8 cellular contexts compared by ENCODE assay signal in the genomic region with DNA sequence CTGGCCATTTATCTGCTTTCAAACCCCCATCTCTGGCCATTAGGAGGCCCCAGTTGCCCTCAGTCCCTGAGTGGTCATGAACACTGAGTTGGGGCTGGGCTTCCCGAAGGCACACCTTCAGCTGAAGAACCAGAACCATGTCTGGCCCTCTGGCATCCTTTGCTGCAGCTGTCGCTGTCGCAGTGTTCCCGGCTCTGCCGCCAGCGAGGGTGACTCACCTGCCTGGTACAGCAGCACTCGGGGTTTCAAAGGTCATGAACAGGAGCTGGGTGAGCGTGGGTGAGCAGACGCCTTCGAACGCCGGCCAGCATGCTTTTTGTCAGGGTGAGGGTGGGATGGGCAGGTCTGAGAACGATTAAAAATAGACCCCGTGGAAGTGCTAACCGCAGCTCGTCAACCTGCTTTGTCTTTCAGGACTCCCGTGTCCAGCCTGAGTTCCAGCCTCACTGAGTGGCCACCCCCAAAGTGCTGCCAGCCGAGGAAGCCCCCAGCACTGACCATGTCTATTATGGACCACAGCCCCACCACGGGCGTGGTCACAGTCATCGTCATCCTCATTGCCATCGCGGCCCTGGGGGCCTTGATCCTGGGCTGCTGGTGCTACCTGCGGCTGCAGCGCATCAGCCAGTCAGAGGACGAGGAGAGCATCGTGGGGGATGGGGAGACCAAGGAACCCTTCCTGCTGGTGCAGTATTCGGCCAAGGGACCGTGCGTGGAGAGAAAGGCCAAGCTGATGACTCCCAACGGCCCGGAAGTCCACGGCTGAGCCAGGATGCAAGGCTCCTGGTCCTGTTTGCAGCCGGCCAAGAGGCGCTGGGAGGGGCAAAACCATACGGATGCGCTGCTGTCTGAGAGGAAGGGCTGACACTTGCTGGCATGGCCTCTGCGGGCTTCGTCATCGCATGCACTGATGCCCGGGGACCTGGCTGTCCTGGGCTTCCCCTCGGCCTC. TPM values are rescaled to one million over a fixed set of nuclear protein-coding genes. Genes with fewer than 3 reads are reported as not detected.
DNase-seq lines count a peak whose midpoint lies in the region; ATAC-seq and TF ChIP-seq lines count a peak whose summit lies in the region.
"Had no signal": no experiment of that assay in that cellular context is flagged by ENCODE, and none has a peak within 500 bp of the region (broad histone marks: within the 10 kb centered on the region; RNA-seq: fewer than 3 reads in every experiment).

No MANE protein-coding gene starts in this region.

- H3K27me3 ChIP-seq in GM23338 (ENCODE audit: insufficient read depth) (no peaks in the 10 kb centered on the region), psoas muscle (ENCODE audit: insufficient read depth in 3 of 3, low read length in 2 of 3) (no peaks in the 10 kb centered on the region)

- peaks cover 20% of the 10 kb centered on the region for H3K27me3 Mint-ChIP-seq in GM23338 (ENCODE audit: insufficient read depth, low read depth, poor library complexity)
- H3K27me3 Mint-ChIP-seq in endothelial cell (ENCODE audit: unreplicated experiment) = peaks cover 24% of the 10 kb centered on the region

- DNase-seq in GM23338 (ENCODE audit: low spot score) = peak; percentile 40
- no peak for DNase-seq in OCI-LY7 (ENCODE audit: low spot score)
- DNase-seq in endothelial cell (ENCODE audit: low spot score) = no peak
- DNase-seq in psoas muscle = peak; percentile 89 to 97
- no peak for DNase-seq in lower leg skin (ENCODE audit: low spot score in 2 of 2)
- DNase-seq in effector CD4-positive, alpha-beta T cell = no peak
- DNase-seq: effector memory CD4-positive, alpha-beta T cell had no signal

- BruUV-seq in OCI-LY7 (replicated peaks; lab: Mats Ljungman, UMichigan) = no TSS peak

- ATAC-seq in GM23338 (no peak; the same call in 2 of the 3 replicates), psoas muscle (peak; percentile 78 to 81 (median 80)), GM21390 (IDR thresholded peaks at IDR 0.05; ENCODE audit: unreplicated experiment) (no peak)

- peaks cover 22% of the 10 kb centered on the region; the same call in 1 of the 2 replicates for H3K36me3 ChIP-seq in GM23338 (ENCODE audit: insufficient read depth)
- H3K36me3 ChIP-seq in OCI-LY7 (ENCODE audit: insufficient read depth, low read length) = peaks cover 58% of the 10 kb centered on the region
- H3K36me3 ChIP-seq in psoas muscle (ENCODE audit: insufficient read depth in 1 of 2, low read depth in 1 of 2) = peaks cover 4 to 41% of the 10 kb centered on the region in 2 donors

- H2AFZ ChIP-seq in GM23338 = no peak overlapping the region
- H2AFZ ChIP-seq in OCI-LY7 (ENCODE audit: low read length) = no peak overlapping the region

- intact Hi-C loops in OCI-LY7 (cut with micrococcal nuclease; ENCODE audit: unreplicated experiment) (no loop called here), psoas muscle (cut with DNase I) (loop anchor here (2.0 to 5.0 kb wide), 3 partner anchors 29 to 121 kb away; partner anchors contain the start of gene ZC3H7A (in 1 of the 2)), lower leg skin (cut with DNase I; ENCODE audit: low total_unique reads) (no loop called here)

- H3K4me2 ChIP-seq in GM23338 (no peak overlapping the region), OCI-LY7 (ENCODE audit: low read length) (peak overlapping the region; percentile 80)

- peaks cover 35% of the 10 kb centered on the region for H3K4me1 Mint-ChIP-seq in GM23338
- H3K4me1 Mint-ChIP-seq in endothelial cell (ENCODE audit: unreplicated experiment) = peaks cover 58% of the 10 kb centered on the region

- H3K4me1 ChIP-seq in GM23338 (ENCODE audit: insufficient read depth) = peaks cover 9% of the 10 kb centered on the region; the same call in 1 of the 2 replicates
- peaks cover 99% of the 10 kb centered on the region for H3K4me1 ChIP-seq in OCI-LY7 (ENCODE audit: insufficient read depth, low read length, poor library complexity, severe bottlenecking)
- H3K4me1 ChIP-seq in psoas muscle = peaks cover 96% of the 10 kb centered on the region

- H3K4me3 ChIP-seq in GM23338 (no peak overlapping the region), OCI-LY7 (ENCODE audit: low read depth, low read length, poor library complexity, severe bottlenecking) (no peak overlapping the region), psoas muscle (peak overlapping the region; percentile 23), lower leg skin (ENCODE audit: low read depth, poor library complexity, severe bottlenecking) (no peak overlapping the region)

- no peaks in the 10 kb centered on the region for H3K9me3 ChIP-seq in OCI-LY7 (ENCODE audit: low read length)
- H3K9me3 ChIP-seq in psoas muscle = no peaks in the 10 kb centered on the region

- no peak; a peak in 1 of 4 replicates for TF ChIP-seq CTCF in GM23338 (conservative IDR thresholded peaks at IDR 0.05; ENCODE audit: low read depth in 2 of 2)
- no peak for TF ChIP-seq CTCF in OCI-LY7 (conservative IDR thresholded peaks at IDR 0.05; ENCODE audit: low read length)
- no peak for TF ChIP-seq CTCF in endothelial cell (IDR thresholded peaks at IDR 0.05; ENCODE audit: unreplicated experiment)
- no peak for TF ChIP-seq CTCF in psoas muscle (IDR thresholded peaks at IDR 0.05)
- no peak for TF ChIP-seq CTCF in lower leg skin (IDR thresholded peaks at IDR 0.05)

- no peak overlapping the region for H3K4me3 Mint-ChIP-seq in GM23338
- H3K4me3 Mint-ChIP-seq in endothelial cell (ENCODE audit: unreplicated experiment) = no peak overlapping the region

- H4K20me1 ChIP-seq in GM23338 (replicated peaks; ENCODE audit: insufficient read depth) (peaks cover 56% of the 10 kb centered on the region), OCI-LY7 (ENCODE audit: insufficient read depth, low read length) (peaks cover 2% of the 10 kb centered on the region; the same call in 1 of the 2 replicates)

- H3K79me2 ChIP-seq in GM23338 (replicated peaks; ENCODE audit: insufficient read depth) = peaks cover 35% of the 10 kb centered on the region
- H3K79me2 ChIP-seq in OCI-LY7 (ENCODE audit: insufficient read depth, low read depth, low read length) = peaks cover 56% of the 10 kb centered on the region

- peaks cover 12% of the 10 kb centered on the region for H3F3A ChIP-seq in GM23338 (replicated peaks; ENCODE audit: low read depth)

- H3K9me2 ChIP-seq in GM23338 (ENCODE audit: insufficient read depth) (no peaks in the 10 kb centered on the region), OCI-LY7 (ENCODE audit: insufficient read depth, low read length) (no peaks in the 10 kb centered on the region)

- H3K9me3 Mint-ChIP-seq in GM23338 = no peaks in the 10 kb centered on the region; the same call in 2 of the 3 replicates
- no peaks in the 10 kb centered on the region for H3K9me3 Mint-ChIP-seq in endothelial cell (ENCODE audit: unreplicated experiment)

- H3K27ac ChIP-seq in GM23338 (ENCODE audit: low read depth) (no peak overlapping the region), OCI-LY7 (ENCODE audit: low read depth, low read length, poor library complexity, severe bottlenecking) (peak overlapping the region; percentile 98), psoas muscle (peak overlapping the region; percentile 91)

- peaks cover 35% of the 10 kb centered on the region for H3K36me3 Mint-ChIP-seq in GM23338 (ENCODE audit: low read depth)
- H3K36me3 Mint-ChIP-seq in endothelial cell (ENCODE audit: low read depth, unreplicated experiment) = peaks cover 24% of the 10 kb centered on the region

- WGBS in psoas muscle, 3 donors = 45 to 68% (median 51%) methylated on average over 40 to 42 of the region's 42 CpGs
- WGBS in lower leg skin, 2 donors = 74 to 85% methylated on average over 41 to 42 of the region's 42 CpGs

- no peak for TF ChIP-seq POLR2A in lower leg skin (IDR thresholded peaks at IDR 0.05)

- H3K27ac Mint-ChIP-seq in GM23338 (peak overlapping the region; percentile 77), endothelial cell (ENCODE audit: unreplicated experiment) (peak overlapping the region; percentile 67)

- CTCF ChIA-PET in OCI-LY7 (lab: Charles Lee; ENCODE audit: unreplicated experiment) = interaction anchor here (0.6 kb wide), 1 partner anchor 36 kb away, joined by 3 read pairs; no protein-coding TSS in a partner anchor

- POLR2A ChIA-PET in OCI-LY7 (lab: Charles Lee) = interaction anchor here (1.1 kb wide), 1 partner anchor 58 kb away, joined by 3 read pairs; no protein-coding TSS in a partner anchor

RNA-seq across cellular contexts. Expression of gene SNN, which starts 7.6 kb away (rescaled TPM):
- 62.6 and 63.3 TPM in 2 replicates for total RNA-seq in GM23338 (2014; rRNA removed; shearing (Covaris generic))
- polyA plus RNA-seq in GM23338 (2016; fragmentation: Nextera tagmentation; extraction: Ambion mirVana) (19.0 and 20.5 TPM in 2 replicates), psoas muscle (100 to 1,000 TPM in 2 of 3 donors, 10 to 100 TPM in 1; 56.9 to 152 (median 107) TPM)
- 28.3 and 31.8 TPM in 2 replicates for total RNA-seq in OCI-LY7 (2014; rRNA removed; shearing (Covaris generic))
- total RNA-seq in OCI-LY7 (2022) (27.8 and 31.6 TPM in 2 replicates), endothelial cell (ENCODE audit: unreplicated experiment) (163 TPM), psoas muscle (100 to 1,000 TPM in 2 of 4 donors, 10 to 100 TPM in 2; 30.3 to 113 (median 83.8) TPM), lower leg skin (10 to 100 TPM; 15.4 to 30.2 (median 20.6) TPM)

Comparison
In these comparisons a context has a peak if more than half of its experiments do, and no peak if none do; other contexts are left out.
1. ATAC-seq: peak in psoas muscle (4 of 4); none in GM23338 (single experiment) and GM21390 (single experiment).
2. DNase-seq: peak in GM23338 (single experiment) and psoas muscle (2 of 2); none in OCI-LY7 (single experiment), endothelial cell (single experiment), lower leg skin (0 of 2) and effector CD4-positive, alpha-beta T cell (single experiment).
3. intact Hi-C loops: an anchor here in psoas muscle (2.0 to 5.0 kb wide); none called in OCI-LY7 and lower leg skin.